In the genomic region with DNA sequence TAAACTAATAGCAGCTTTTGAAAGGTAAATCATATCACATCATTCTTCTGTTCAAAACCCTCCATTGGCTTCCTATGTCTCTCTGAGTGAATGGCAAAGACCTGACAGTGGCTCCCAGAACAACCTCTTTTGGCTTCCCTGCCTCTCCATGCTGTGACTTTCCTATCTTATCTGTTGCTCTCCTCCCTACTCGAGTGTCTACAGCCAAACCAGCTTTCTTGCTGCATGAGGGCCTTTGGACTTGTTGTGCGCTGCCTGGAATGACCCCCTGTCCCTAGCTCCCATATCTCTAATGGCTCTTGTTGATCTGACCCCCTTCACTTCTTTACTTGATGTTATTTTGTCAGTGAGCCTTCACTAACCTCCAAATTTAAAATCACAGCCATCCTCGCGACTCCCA, we compare ENCODE assay signal across 14 cellular contexts. TPM values are rescaled to one million over a fixed set of nuclear protein-coding genes. Genes with fewer than 3 reads are reported as not detected.
A peak's percentile ranks its signal among the peaks of the same experiment; 100 is the strongest.
DNase-seq lines count a peak whose midpoint lies in the region; ATAC-seq and TF ChIP-seq lines count a peak whose summit lies in the region.
"Had no signal": no experiment of that assay in that cellular context is flagged by ENCODE, and none has a peak within 500 bp of the region (broad histone marks: within the 10 kb centered on the region; RNA-seq: fewer than 3 reads in every experiment).

No MANE protein-coding gene starts in this region.

- intact Hi-C loops in left ventricle myocardium inferior (cut with micrococcal nuclease) (no loop called here), testis (cut with DNase I; ENCODE audit: low total_unique reads) (no loop called here)

- peaks cover 7% of the 10 kb centered on the region for H3K36me3 Mint-ChIP-seq in activated naive CD4-positive, alpha-beta T cell treated with anti-CD3 and anti-CD28 coated beads, Interleukin-2, amount 50 U/mL, for 24 hours
- peaks cover 31% of the 10 kb centered on the region for H3K36me3 Mint-ChIP-seq in activated CD8-positive, alpha-beta T cell treated with anti-CD3 and anti-CD28 coated beads, Interleukin-2, amount 10 ng/mL, durations not matched to agents 7 days and 5 days (ENCODE audit: low read depth)

- H3K36me3 ChIP-seq in left ventricle myocardium inferior (no peaks in the 10 kb centered on the region), testis (ENCODE audit: low read depth, missing control alignments) (no peaks in the 10 kb centered on the region)

- H3K4me1 ChIP-seq in left ventricle myocardium inferior = peaks cover 60% of the 10 kb centered on the region
- peaks cover 3% of the 10 kb centered on the region for H3K4me1 ChIP-seq in testis

- H3K27me3 ChIP-seq in left ventricle myocardium inferior (ENCODE audit: low read depth) (no peaks in the 10 kb centered on the region), testis (no peaks in the 10 kb centered on the region)

- peak overlapping the region; percentile 75 for H3K27ac Mint-ChIP-seq in activated naive CD4-positive, alpha-beta T cell treated with anti-CD3 and anti-CD28 coated beads, Interleukin-2, amount 50 U/mL, for 24 hours
- H3K27ac Mint-ChIP-seq in activated CD8-positive, alpha-beta T cell treated with anti-CD3 and anti-CD28 coated beads, Interleukin-2, amount 10 ng/mL, durations not matched to agents 7 days and 5 days = no peak overlapping the region

- DNase-seq in activated naive CD4-positive, alpha-beta T cell (lab: John Stamatoyannopoulos, UW) = no peak
- no peak for DNase-seq in activated CD8-positive, alpha-beta T cell treated with anti-CD3 and anti-CD28 coated beads, Interleukin-2, amount 10 ng/mL, durations not matched to agents 7 days and 5 days
- DNase-seq in left ventricle myocardium inferior (no peak), testis (peak; percentile 75), NCI-H345 treated with DMSO at 0.1 percent for 48 hours (lab: John Stamatoyannopoulos, UW; ENCODE audit: unreplicated experiment) (no peak)
- DNase-seq: activated naive CD4-positive, alpha-beta T cell treated with Interleukin-2 at 50 U/mL for 16 hours; C1 segment of cervical spinal cord; hippocampal formation; midbrain; NCI-H2029 treated with DMSO at 0.1 percent for 48 hours had no signal

- POLR2A ChIA-PET in activated CD8-positive, alpha-beta T cell treated with anti-CD3 and anti-CD28 coated beads, Interleukin-2, amount 10 ng/mL, durations not matched to agents 7 days and 5 days (lab: Charles Lee) = interaction anchor here (1.3 to 3.8 kb wide), 3 partner anchors 8 to 85 kb away, joined by 3 to 43 read pairs (median 8); no protein-coding TSS in a partner anchor

- H3K27me3 Mint-ChIP-seq in activated naive CD4-positive, alpha-beta T cell treated with anti-CD3 and anti-CD28 coated beads, Interleukin-2, amount 50 U/mL, for 24 hours = no peaks in the 10 kb centered on the region
- H3K27me3 Mint-ChIP-seq in activated CD8-positive, alpha-beta T cell treated with anti-CD3 and anti-CD28 coated beads, Interleukin-2, amount 10 ng/mL, durations not matched to agents 7 days and 5 days (ENCODE audit: low read depth) = no peaks in the 10 kb centered on the region

- ATAC-seq in activated CD8-positive, alpha-beta T cell treated with anti-CD3 and anti-CD28 coated beads, Interleukin-2, amount 10 ng/mL, durations not matched to agents 7 days and 5 days = no peak
- ATAC-seq in HG03196 (IDR thresholded peaks at IDR 0.05; ENCODE audit: unreplicated experiment) (no peak), GM21825 (IDR thresholded peaks at IDR 0.05; ENCODE audit: unreplicated experiment) (no peak)

- 37 to 59% methylated on average over 4 of the region's 4 CpGs for WGBS in testis, 2 donors

- H3K4me1 Mint-ChIP-seq in activated naive CD4-positive, alpha-beta T cell treated with anti-CD3 and anti-CD28 coated beads, Interleukin-2, amount 50 U/mL, for 24 hours = peaks cover 62% of the 10 kb centered on the region
- peaks cover 53% of the 10 kb centered on the region for H3K4me1 Mint-ChIP-seq in activated CD8-positive, alpha-beta T cell treated with anti-CD3 and anti-CD28 coated beads, Interleukin-2, amount 10 ng/mL, durations not matched to agents 7 days and 5 days (ENCODE audit: low read depth)

- H3K4me3 ChIP-seq in left ventricle myocardium inferior (peak overlapping the region; percentile 91), testis (no peak overlapping the region)

- H3K27ac ChIP-seq in left ventricle myocardium inferior (replicated peaks) (peak overlapping the region; percentile 96), testis (peak overlapping the region; percentile 59 to 94)
- H3K27ac ChIP-seq: RWPE1 had no signal

- TF ChIP-seq CTCF in left ventricle myocardium inferior (IDR thresholded peaks at IDR 0.05; ENCODE audit: borderline replicate concordance) = no peak
- TF ChIP-seq CTCF in testis (IDR thresholded peaks at IDR 0.05) = no peak

- no peak for TF ChIP-seq POLR2A in testis (IDR thresholded peaks at IDR 0.05)

- H3K9me3 ChIP-seq in left ventricle myocardium inferior (replicated peaks) (no peaks in the 10 kb centered on the region), testis (no peaks in the 10 kb centered on the region)

- H3K9me3 Mint-ChIP-seq in activated naive CD4-positive, alpha-beta T cell treated with anti-CD3 and anti-CD28 coated beads, Interleukin-2, amount 50 U/mL, for 24 hours = no peaks in the 10 kb centered on the region
- H3K9me3 Mint-ChIP-seq in activated CD8-positive, alpha-beta T cell treated with anti-CD3 and anti-CD28 coated beads, Interleukin-2, amount 10 ng/mL, durations not matched to agents 7 days and 5 days (ENCODE audit: insufficient read depth) = no peaks in the 10 kb centered on the region

- peak overlapping the region; percentile 70 for H3K4me3 Mint-ChIP-seq in activated naive CD4-positive, alpha-beta T cell treated with anti-CD3 and anti-CD28 coated beads, Interleukin-2, amount 50 U/mL, for 24 hours
- H3K4me3 Mint-ChIP-seq in activated CD8-positive, alpha-beta T cell treated with anti-CD3 and anti-CD28 coated beads, Interleukin-2, amount 10 ng/mL, durations not matched to agents 7 days and 5 days = peak overlapping the region; percentile 40

- CTCF ChIA-PET in activated CD8-positive, alpha-beta T cell treated with anti-CD3 and anti-CD28 coated beads, Interleukin-2, amount 10 ng/mL, durations not matched to agents 7 days and 5 days (lab: Charles Lee) = interaction anchor here (1.0 to 3.4 kb wide), 3 partner anchors 8 to 85 kb away, joined by 3 to 18 read pairs (median 6); no protein-coding TSS in a partner anchor

RNA-seq across cellular contexts. Expression of a gene that starts 2.5 kb away (rescaled TPM):
- 100 to 1,000 TPM; 198 to 206 TPM for total RNA-seq in activated CD8-positive, alpha-beta T cell treated with anti-CD3 and anti-CD28 coated beads, Interleukin-2, amount 10 ng/mL, durations not matched to agents 7 days and 5 days
- total RNA-seq in left ventricle myocardium inferior (186 TPM), testis (100 to 1,000 TPM; 511 to 519 TPM)
- polyA plus RNA-seq in testis (ENCODE audit: insufficient read depth, low read depth, low replicate concordance) = 74.6 TPM
